ENCODE assay signal across 10 cellular contexts in the genomic region with DNA sequence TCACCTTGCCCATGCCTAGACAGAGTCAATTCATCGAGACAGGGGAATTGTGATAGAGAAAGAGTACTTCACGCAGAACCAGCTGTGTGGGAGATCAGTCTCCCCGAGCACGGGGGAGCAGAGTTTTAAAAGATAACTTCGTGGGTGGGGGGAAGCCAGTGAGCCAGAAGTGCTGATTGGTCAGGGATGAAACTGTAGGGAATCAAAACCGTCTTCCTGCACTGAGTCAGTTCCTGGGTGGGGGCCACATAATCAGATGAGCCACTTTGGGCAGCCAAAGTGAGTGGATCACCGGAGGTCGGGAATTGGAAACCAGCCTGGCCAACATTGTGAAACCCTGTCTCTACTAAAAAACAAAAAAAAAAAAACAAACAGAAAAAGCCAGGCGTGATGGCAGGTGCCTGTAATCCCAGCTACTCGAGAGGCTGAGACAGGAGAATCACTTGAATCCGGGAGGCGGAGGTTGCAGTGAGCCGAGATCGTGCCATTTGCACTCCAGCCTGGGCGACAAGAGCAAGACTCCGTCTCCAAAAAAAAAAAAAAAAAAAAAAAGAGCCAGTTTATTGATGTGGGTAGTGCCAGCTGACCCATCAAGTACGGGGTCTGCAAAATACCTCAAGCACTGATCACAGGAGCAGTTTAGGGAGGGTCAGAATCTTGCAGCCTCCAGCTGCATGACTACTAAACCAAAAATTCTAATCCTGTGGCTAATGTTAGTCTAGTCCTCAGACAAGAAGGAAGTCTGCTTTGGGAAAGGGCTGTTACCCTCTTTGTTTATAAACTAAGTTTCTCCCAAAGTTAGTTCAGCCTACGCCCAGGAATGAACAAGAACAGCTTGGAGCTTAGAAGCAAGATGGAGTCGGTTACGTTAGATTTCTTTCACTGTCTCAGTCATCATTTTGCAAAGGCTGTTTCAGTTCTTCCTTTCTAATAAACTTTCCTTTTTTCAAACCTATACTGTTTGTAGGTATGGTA. TPM values are rescaled to one million over a fixed set of nuclear protein-coding genes. Genes with fewer than 3 reads are reported as not detected.
DNase-seq lines count a peak whose midpoint lies in the region; ATAC-seq and TF ChIP-seq lines count a peak whose summit lies in the region.
"Had no signal": no experiment of that assay in that cellular context is flagged by ENCODE, and none has a peak within 500 bp of the region (broad histone marks: within the 10 kb centered on the region; RNA-seq: fewer than 3 reads in every experiment).

No MANE protein-coding gene starts in this region.

- DNase-seq in GM23338 (ENCODE audit: low spot score) = no peak
- DNase-seq in dedifferentiated amniotic fluid mesenchymal stem cell (ENCODE audit: extremely low spot score) = peak; percentile 20
- peak; percentile 14 for DNase-seq in stimulated activated CD4-positive, alpha-beta T cell treated with anti-CD3 and anti-CD28 coated beads, Interleukin-12 subunit alpha, Interleukin-12 subunit beta, amount 100 ng/mL, for 4 hours
- DNase-seq in NCI-H1694 treated with DMSO at 0.1 percent for 48 hours (lab: John Stamatoyannopoulos, UW) = no peak
- DNase-seq in lower lobe of right lung = no peak
- no peak for DNase-seq in HEK293T (ENCODE audit: extremely low spot score)
- DNase-seq: heart left ventricle, retina had no signal

- H3K9me2 ChIP-seq in GM23338 (ENCODE audit: insufficient read depth) = no peaks in the 10 kb centered on the region
- no peaks in the 10 kb centered on the region for H3K9me2 ChIP-seq in SU-DHL-6 (replicated peaks; ENCODE audit: insufficient read depth, low read length)

- intact Hi-C loops in lower lobe of right lung (cut with DNase I) = no loop called here

- H3K27me3 ChIP-seq in GM23338 (ENCODE audit: insufficient read depth) = no peaks in the 10 kb centered on the region
- no peaks in the 10 kb centered on the region for H3K27me3 ChIP-seq in SU-DHL-6 (ENCODE audit: low read length)
- no peaks in the 10 kb centered on the region for H3K27me3 ChIP-seq in lower lobe of right lung (ENCODE audit: low read depth)
- H3K27me3 ChIP-seq: heart left ventricle had no signal

- peaks cover 62% of the 10 kb centered on the region for H3K4me1 ChIP-seq in GM23338 (ENCODE audit: insufficient read depth)
- peaks cover 49% of the 10 kb centered on the region for H3K4me1 ChIP-seq in lower lobe of right lung

- H3K9ac ChIP-seq in SU-DHL-6 (ENCODE audit: low read length) = no peak overlapping the region

- peaks cover 68% of the 10 kb centered on the region for H3K4me1 Mint-ChIP-seq in GM23338

- no peaks in the 10 kb centered on the region for H3F3A ChIP-seq in GM23338 (replicated peaks; ENCODE audit: low read depth)
- peaks cover 5% of the 10 kb centered on the region for H3F3A ChIP-seq in SU-DHL-6 (ENCODE audit: insufficient read depth)

- no peaks in the 10 kb centered on the region for H3K9me3 Mint-ChIP-seq in GM23338

- CTCF ChIA-PET in HEK293T (lab: Yijun Ruan, JAX) = interaction anchor here (0.7 kb wide), 2 partner anchors 8 to 104 kb away, joined by 6 to 7 read pairs; no protein-coding TSS in a partner anchor

- TF ChIP-seq CTCF in GM23338 (conservative IDR thresholded peaks at IDR 0.05; ENCODE audit: low read depth in 2 of 2) = no peak
- TF ChIP-seq CTCF in SU-DHL-6 (IDR thresholded peaks at IDR 0.05; ENCODE audit: insufficient read depth, low read length, poor library complexity, severe bottlenecking) = no peak
- TF ChIP-seq CTCF in lower lobe of right lung (IDR thresholded peaks at IDR 0.05) = no peak

- H3K4me3 Mint-ChIP-seq in GM23338 = peak overlapping the region; percentile 65

- peak overlapping the region; percentile 95 for H3K27ac Mint-ChIP-seq in GM23338

- H3K36me3 Mint-ChIP-seq in GM23338 (ENCODE audit: low read depth) = peaks cover 24% of the 10 kb centered on the region; the same call in 2 of the 3 replicates

- peak overlapping the region; percentile 77 for H3K4me2 ChIP-seq in GM23338
- H3K4me2 ChIP-seq in SU-DHL-6 (ENCODE audit: low read depth, low read length, poor library complexity, severe bottlenecking) = peak overlapping the region; percentile 73

- H3K4me3 ChIP-seq in GM23338 (peak overlapping the region; percentile 39), SU-DHL-6 (ENCODE audit: insufficient read depth, low read length, poor library complexity, severe bottlenecking) (no peak overlapping the region), lower lobe of right lung (no peak overlapping the region)
- H3K4me3 ChIP-seq: heart left ventricle had no signal

- peaks cover 84% of the 10 kb centered on the region for H3K79me2 ChIP-seq in GM23338 (replicated peaks; ENCODE audit: insufficient read depth)
- peaks cover 91% of the 10 kb centered on the region for H3K79me2 ChIP-seq in SU-DHL-6 (ENCODE audit: insufficient read depth, low read length)

- H3K9me3 ChIP-seq in SU-DHL-6 (ENCODE audit: insufficient read depth, low read length) (no peaks in the 10 kb centered on the region), lower lobe of right lung (no peaks in the 10 kb centered on the region)
- H3K9me3 ChIP-seq: heart left ventricle had no signal

- POLR2A ChIA-PET in HEK293T (lab: Yijun Ruan, JAX) = no interaction called here

- H3K27ac ChIP-seq in GM23338 (ENCODE audit: low read depth) (peak overlapping the region; percentile 96), SU-DHL-6 (ENCODE audit: low read depth, low read length) (no peak overlapping the region), lower lobe of right lung (no peak overlapping the region)
- H3K27ac ChIP-seq: heart left ventricle had no signal

- H3K36me3 ChIP-seq in GM23338 (ENCODE audit: insufficient read depth) (no peaks in the 10 kb centered on the region), SU-DHL-6 (ENCODE audit: low read length) (0 out of 2 replicates have a peak, but pooled peaks cover 2% of the 10 kb centered on the region), lower lobe of right lung (no peaks in the 10 kb centered on the region)

- ATAC-seq in GM23338 = no peak
- ATAC-seq in lower lobe of right lung = no peak
- ATAC-seq in GM18909 (IDR thresholded peaks at IDR 0.05; ENCODE audit: poor library complexity, unreplicated experiment) = no peak
- ATAC-seq: heart left ventricle had no signal

- H3K27me3 Mint-ChIP-seq in GM23338 (ENCODE audit: insufficient read depth, low read depth, poor library complexity) = peaks cover 18% of the 10 kb centered on the region

- no peak overlapping the region for H2AFZ ChIP-seq in GM23338
- H2AFZ ChIP-seq in SU-DHL-6 (ENCODE audit: low read depth, low read length, severe bottlenecking) = no peak overlapping the region

- H4K20me1 ChIP-seq in GM23338 (replicated peaks; ENCODE audit: insufficient read depth) = peaks cover 15% of the 10 kb centered on the region
- H4K20me1 ChIP-seq in SU-DHL-6 (ENCODE audit: low read depth, low read length) = peaks cover 61% of the 10 kb centered on the region

TF ChIP-seq in GM23338, 12 proteins besides CTCF, POLR2A, EP300 and RAD21 (continues in another document):
- TF ChIP-seq NANOG (IDR thresholded peaks at IDR 0.05; ENCODE audit: borderline replicate concordance) (no peak), EZH2 (IDR thresholded peaks at IDR 0.05; ENCODE audit: low read depth, unreplicated experiment) (no peak), ZNF331 (CRISPR knock-in tag; IDR thresholded peaks at IDR 0.05; ENCODE audit: low read depth) (no peak), EZH2phosphoT487 (IDR thresholded peaks at IDR 0.05; ENCODE audit: unreplicated experiment) (no peak)
- TF ChIP-seq, protein P1, sequence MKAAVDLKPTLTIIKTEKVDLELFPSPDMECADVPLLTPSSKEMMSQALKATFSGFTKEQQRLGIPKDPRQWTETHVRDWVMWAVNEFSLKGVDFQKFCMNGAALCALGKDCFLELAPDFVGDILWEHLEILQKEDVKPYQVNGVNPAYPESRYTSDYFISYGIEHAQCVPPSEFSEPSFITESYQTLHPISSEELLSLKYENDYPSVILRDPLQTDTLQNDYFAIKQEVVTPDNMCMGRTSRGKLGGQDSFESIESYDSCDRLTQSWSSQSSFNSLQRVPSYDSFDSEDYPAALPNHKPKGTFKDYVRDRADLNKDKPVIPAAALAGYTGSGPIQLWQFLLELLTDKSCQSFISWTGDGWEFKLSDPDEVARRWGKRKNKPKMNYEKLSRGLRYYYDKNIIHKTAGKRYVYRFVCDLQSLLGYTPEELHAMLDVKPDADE (IDR thresholded peaks at IDR 0.05) = no peak

TF ChIP-seq in HEK293T, 16 proteins besides CTCF, POLR2A, EP300 and RAD21:
- TF ChIP-seq ELF4 (IDR thresholded peaks at IDR 0.05) (no peak), SUZ12 (IDR thresholded peaks at IDR 0.05) (no peak), NFRKB (IDR thresholded peaks at IDR 0.05) (no peak), FOXK2 (IDR thresholded peaks at IDR 0.05) (no peak), ZNF384 (IDR thresholded peaks at IDR 0.05) (no peak), FOXA1 (IDR thresholded peaks at IDR 0.05) (no peak)

RNA-seq across cellular contexts. Expression of a gene that starts 3.9 kb away (rescaled TPM):
- 14.6 and 19.2 TPM in 2 replicates for total RNA-seq in GM23338 (2014; rRNA removed; shearing (Covaris generic))
- 5.4 and 5.9 TPM in 2 replicates for polyA plus RNA-seq in GM23338 (2016; fragmentation: Nextera tagmentation; extraction: Ambion mirVana)
- total RNA-seq in lower lobe of right lung = 13.3 TPM

RNA-seq across cellular contexts. Expression of a gene that starts 22.1 kb away (rescaled TPM):
- total RNA-seq in GM23338 (2014; rRNA removed; shearing (Covaris generic)) = 63.7 and 79.3 TPM in 2 replicates
- polyA plus RNA-seq in GM23338 (2016; fragmentation: Nextera tagmentation; extraction: Ambion mirVana) = 161 and 178 TPM in 2 replicates
- 30.6 TPM for total RNA-seq in lower lobe of right lung

Comparison
In these comparisons a context has a peak if more than half of its experiments do, and no peak if none do; other contexts are left out.
1. DNase-seq: peak in dedifferentiated amniotic fluid mesenchymal stem cell (single experiment) and stimulated activated CD4-positive, alpha-beta T cell treated with anti-CD3 and anti-CD28 coated beads, Interleukin-12 subunit alpha, Interleukin-12 subunit beta, amount 100 ng/mL, for 4 hours (single experiment); none in GM23338 (single experiment), NCI-H1694 treated with DMSO at 0.1 percent for 48 hours (single experiment), lower lobe of right lung (single experiment) and HEK293T (single experiment).